In genomic region chr11:48095779-48096470, GRCh38 we compare ENCODE assay signal across 12 cellular contexts.
DNase-seq lines count a peak whose midpoint lies in the region; ATAC-seq and TF ChIP-seq lines count a peak whose summit lies in the region.
"Had no signal": no experiment of that assay in that cellular context is flagged by ENCODE, and none has a peak within 500 bp of the region (broad histone marks: within the 10 kb centered on the region; RNA-seq: fewer than 3 reads in every experiment).

No MANE protein-coding gene starts in this region.

- H3K27me3 ChIP-seq in WERI-Rb-1 (ENCODE audit: insufficient read depth, low read depth, severe bottlenecking), result no peaks in the 10 kb centered on the region
- H3K27me3 ChIP-seq in thyroid gland, result no peaks in the 10 kb centered on the region
- H3K27me3 ChIP-seq in MG63, result no peaks in the 10 kb centered on the region
- H3K27me3 ChIP-seq: BE2C, pancreas had no signal

- peaks cover 8% of the 10 kb centered on the region for H3K36me3 Mint-ChIP-seq in activated naive CD8-positive, alpha-beta T cell
- no peaks in the 10 kb centered on the region for H3K36me3 Mint-ChIP-seq in activated naive CD8-positive, alpha-beta T cell treated with anti-CD3 and anti-CD28 coated beads for 36 hours

- no peaks in the 10 kb centered on the region for H3K27me3 Mint-ChIP-seq in activated naive CD8-positive, alpha-beta T cell
- no peaks in the 10 kb centered on the region for H3K27me3 Mint-ChIP-seq in activated naive CD8-positive, alpha-beta T cell treated with anti-CD3 and anti-CD28 coated beads for 36 hours
- H3K27me3 Mint-ChIP-seq: activated naive CD4-positive, alpha-beta T cell treated with anti-CD3 and anti-CD28 coated beads, Interleukin-2, amount 10 ng/mL, durations not matched to agents 7 days and 5 days had no signal

- TF ChIP-seq CTCF in WERI-Rb-1 (IDR thresholded peaks at IDR 0.05; ENCODE audit: low read depth, low read length) (no peak), thyroid gland (IDR thresholded peaks at IDR 0.05) (no peak)

- TF ChIP-seq POLR2A in thyroid gland (IDR thresholded peaks at IDR 0.05), result no peak

- H3K9me3 Mint-ChIP-seq in activated naive CD8-positive, alpha-beta T cell (ENCODE audit: low read depth), result no peaks in the 10 kb centered on the region
- H3K9me3 Mint-ChIP-seq in activated naive CD8-positive, alpha-beta T cell treated with anti-CD3 and anti-CD28 coated beads for 36 hours, result no peaks in the 10 kb centered on the region
- H3K9me3 Mint-ChIP-seq: activated naive CD4-positive, alpha-beta T cell treated with anti-CD3 and anti-CD28 coated beads, Interleukin-2, amount 10 ng/mL, durations not matched to agents 7 days and 5 days had no signal

- WGBS in thyroid gland, 2 donors, result 65 to 77% methylated on average over 12 of the region's 12 CpGs

- H3K36me3 ChIP-seq in WERI-Rb-1 (no peaks in the 10 kb centered on the region), thyroid gland (no peaks in the 10 kb centered on the region), MG63 (no peaks in the 10 kb centered on the region)
- H3K36me3 ChIP-seq: BE2C, pancreas had no signal

- H3K4me3 ChIP-seq in WERI-Rb-1 (ENCODE audit: low read depth, low read length) (no peak overlapping the region), thyroid gland (replicated peaks in 1 of 3) (no peak overlapping the region), MG63 (no peak overlapping the region)
- H3K4me3 ChIP-seq: pancreas had no signal

- H3K9me3 ChIP-seq in WERI-Rb-1 (ENCODE audit: severe bottlenecking), result no peaks in the 10 kb centered on the region
- H3K9me3 ChIP-seq in thyroid gland, result no peaks in the 10 kb centered on the region
- H3K9me3 ChIP-seq in MG63, result no peaks in the 10 kb centered on the region
- H3K9me3 ChIP-seq: BE2C, pancreas had no signal

- intact Hi-C loops in thyroid gland (cut with DNase I), result no loop called here

- H3K4me1 Mint-ChIP-seq in activated naive CD8-positive, alpha-beta T cell (ENCODE audit: low read depth), result peaks cover 42% of the 10 kb centered on the region
- H3K4me1 Mint-ChIP-seq in activated naive CD8-positive, alpha-beta T cell treated with anti-CD3 and anti-CD28 coated beads for 36 hours, result peaks cover 34% of the 10 kb centered on the region

- no peak overlapping the region for H3K4me3 Mint-ChIP-seq in activated naive CD8-positive, alpha-beta T cell
- no peak overlapping the region for H3K4me3 Mint-ChIP-seq in activated naive CD8-positive, alpha-beta T cell treated with anti-CD3 and anti-CD28 coated beads for 36 hours
- H3K4me3 Mint-ChIP-seq: activated naive CD4-positive, alpha-beta T cell treated with anti-CD3 and anti-CD28 coated beads, Interleukin-2, amount 10 ng/mL, durations not matched to agents 7 days and 5 days had no signal

- peak overlapping the region; percentile 50 for H3K27ac Mint-ChIP-seq in activated naive CD8-positive, alpha-beta T cell
- H3K27ac Mint-ChIP-seq in activated naive CD8-positive, alpha-beta T cell treated with anti-CD3 and anti-CD28 coated beads for 36 hours, result no peak overlapping the region

- DNase-seq in activated naive CD8-positive, alpha-beta T cell treated with anti-CD3 and anti-CD28 coated beads for 36 hours, result no peak
- DNase-seq in WERI-Rb-1 (peak; percentile 39), left kidney (ENCODE audit: low read depth, low spot score) (peak; percentile 46), thyroid gland (no peak), midbrain (lab: John Stamatoyannopoulos, UW) (no peak), MG63 (no peak)
- DNase-seq: activated naive CD4-positive, alpha-beta T cell treated with anti-CD3 and anti-CD28 coated beads, Interleukin-2, amount 10 ng/mL, durations not matched to agents 7 days and 5 days; BE2C; NCI-H1417; pancreas had no signal

- no peak for ATAC-seq in GM18909 (IDR thresholded peaks at IDR 0.05; ENCODE audit: poor library complexity, unreplicated experiment)
- ATAC-seq: pancreas had no signal

- H3K27ac ChIP-seq in WERI-Rb-1 (no peak overlapping the region), thyroid gland (peak overlapping the region; percentile 88 to 90 (median 89))

- peaks cover 52 to 67% of the 10 kb centered on the region in 2 donors for H3K4me1 ChIP-seq in thyroid gland
- H3K4me1 ChIP-seq: BE2C had no signal

Comparison
In these comparisons a context has a peak if more than half of its experiments do, and no peak if none do; other contexts are left out.
1. DNase-seq: peak in WERI-Rb-1 (single experiment) and left kidney (single experiment); none in activated naive CD8-positive, alpha-beta T cell treated with anti-CD3 and anti-CD28 coated beads for 36 hours (single experiment), thyroid gland (0 of 2), midbrain (single experiment) and MG63 (single experiment).